In the genomic region with DNA sequence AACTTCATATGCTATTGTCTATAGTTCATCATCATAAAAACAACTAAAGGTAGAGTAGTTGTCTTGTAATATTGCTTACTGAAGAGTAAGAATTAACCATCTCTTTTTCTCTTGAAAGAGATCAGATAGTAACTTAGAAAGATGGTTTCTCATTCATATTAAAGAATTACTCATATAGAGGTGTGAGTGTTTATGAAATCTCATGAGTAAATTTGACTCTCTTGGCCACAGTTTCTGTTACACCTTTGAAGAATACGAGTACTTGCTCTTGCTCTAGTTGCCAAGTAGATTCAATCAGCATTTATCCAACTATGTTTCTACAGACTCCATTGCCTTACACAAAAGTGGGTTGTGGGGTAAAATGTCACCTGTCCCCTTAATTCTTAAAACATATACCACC, we compare ENCODE assay signal across 10 cellular contexts.
"Had no signal": no experiment of that assay in that cellular context is flagged by ENCODE, and none has a peak within 500 bp of the region (broad histone marks: within the 10 kb centered on the region; RNA-seq: fewer than 3 reads in every experiment).

No MANE protein-coding gene starts in this region.

- FAIRE-seq: H54 had no signal

- DNase-seq: GM23248, GOT3, H7, H9, HCEC 1CT, HFFc6 had no signal

- H3K4me1 ChIP-seq: HAP-1 had no signal

- ATAC-seq: GM23338, HCT116 had no signal

- H3K9me3 ChIP-seq: HAP-1 had no signal

- H3K4me3 ChIP-seq: GM23248, GM23338, HAP-1 had no signal

- H3K27ac ChIP-seq: GM23248 had no signal

- H3K36me3 ChIP-seq: HAP-1 had no signal
